ENCODE assay signal across 8 cellular contexts in genomic region chr22:46035742-46036557, GRCh38. TPM values are rescaled to one million over a fixed set of nuclear protein-coding genes. Genes with fewer than 3 reads are reported as not detected.
DNase-seq lines count a peak whose midpoint lies in the region; ATAC-seq, FAIRE-seq and TF ChIP-seq lines count a peak whose summit lies in the region.

No MANE protein-coding gene starts in this region.

- H3K27me3 ChIP-seq in adrenal gland (no peaks in the 10 kb centered on the region), heart left ventricle (no peaks in the 10 kb centered on the region)

- ATAC-seq in HG02678 (IDR thresholded peaks at IDR 0.05; ENCODE audit: unreplicated experiment) (peak; percentile 93), heart left ventricle (peak; percentile 94 to 97 (median 96))

- peak in 1 of 6 experiments; percentile 2 for TF ChIP-seq CTCF in adrenal gland (IDR thresholded peaks at IDR 0.05)
- TF ChIP-seq CTCF in heart left ventricle (IDR thresholded peaks at IDR 0.05) = no peak
- TF ChIP-seq CTCF in type B pancreatic cell (conservative IDR thresholded peaks at IDR 0.05) = no peak

- DNase-seq in GM12892 (ENCODE audit: insufficient read length) (peak; percentile 99), NCI-H1417 (lab: John Stamatoyannopoulos, UW) (peak; percentile 86 to 97 (median 97)), T follicular helper cell (ENCODE audit: low read depth) (peak; percentile 100), adrenal gland (peak; percentile 99 to 100 (median 100)), heart left ventricle (peak; percentile 100), posterior cingulate gyrus (peak; percentile 99 to 100 (median 100)), type B pancreatic cell (ENCODE audit: extremely low spot score, unreplicated experiment) (peak; percentile 100)

- H3K4me1 ChIP-seq in adrenal gland (replicated peaks in 1 of 2) (peaks cover 25 to 39% of the 10 kb centered on the region in 2 donors), heart left ventricle (peaks cover 3 to 29% (median 15%) of the 10 kb centered on the region in 12 donors)

- peaks cover 14% of the 10 kb centered on the region for H3K4me1 Mint-ChIP-seq in type B pancreatic cell (ENCODE audit: unreplicated experiment)

- intact Hi-C loops in adrenal gland (cut with DNase I) (no loop called here), heart left ventricle (cut with DNase I) (loop anchor here in 4 of 10 donors (1.0 to 5.0 kb wide), 5 partner anchors 17 to 41 kb away; no protein-coding TSS in a partner anchor), posterior cingulate gyrus (cut with DNase I) (loop anchor here (2.0 kb wide), 1 partner anchor 21 kb away; no protein-coding TSS in a partner anchor)

- H3K27ac ChIP-seq in adrenal gland = peak overlapping the region; percentile 86 to 96 (median 95)
- H3K27ac ChIP-seq in heart left ventricle = peak overlapping the region; percentile 87 to 99 (median 97)

- peak overlapping the region; percentile 87 for H3K4me3 Mint-ChIP-seq in type B pancreatic cell

- 0 to 2% (median 1%) methylated on average over 10 to 84 of the region's 84 CpGs for WGBS in adrenal gland, 4 donors
- 0 to 1% (median 1%) methylated on average over 15 to 84 of the region's 84 CpGs for whole genome bisulfite sequencing in heart left ventricle, 4 donors

- H3K36me3 ChIP-seq in adrenal gland (replicated peaks in 1 of 2) (no peaks in the 10 kb centered on the region), heart left ventricle (no peaks in the 10 kb centered on the region)

- FAIRE-seq in GM12892 (lab: Jason Lieb, UNC) = peak; percentile 100

- H3K4me3 ChIP-seq in adrenal gland (peak overlapping the region in 3 of 4 donors; percentile 70 to 75 (median 73)), heart left ventricle (peak overlapping the region; percentile 35 to 86 (median 72))

- TF ChIP-seq POLR2A in GM12892 (IDR thresholded peaks at IDR 0.05; ENCODE audit: low read depth, low read length) (peak; percentile 83; the same call in 1 of the 2 replicates), adrenal gland (IDR thresholded peaks at IDR 0.05) (peak; percentile 90 to 94), heart left ventricle (IDR thresholded peaks at IDR 0.05) (peak; percentile 57 to 96)

- H3K27ac Mint-ChIP-seq in type B pancreatic cell = peak overlapping the region; percentile 74

- no peaks in the 10 kb centered on the region for H3K9me3 Mint-ChIP-seq in type B pancreatic cell

- no peaks in the 10 kb centered on the region for H3K36me3 Mint-ChIP-seq in type B pancreatic cell

- H3K9me3 ChIP-seq in adrenal gland (replicated peaks in 1 of 3) (no peaks in the 10 kb centered on the region), heart left ventricle (no peaks in the 10 kb centered on the region)

- no peaks in the 10 kb centered on the region for H3K27me3 Mint-ChIP-seq in type B pancreatic cell

RNA-seq across cellular contexts. Expression of gene WNT7B, which starts 59.0 kb away (rescaled TPM):
- 0.23 TPM for polyA plus RNA-seq in GM12892 (2012; ENCODE audit: missing spikeins)
- total RNA-seq in adrenal gland (under 1 TPM in 3 of 8 donors, not detected in 5; 0.07 to 0.24 (median 0.13) TPM), heart left ventricle (under 1 TPM in 1 of 9 donors, not detected in 8; 0.36 TPM), type B pancreatic cell (ENCODE audit: low replicate concordance) (14.8 and 16.4 TPM in 2 replicates)
- polyA plus RNA-seq in adrenal gland (under 1 TPM in 1 of 3 donors, not detected in 2; 0.16 TPM), heart left ventricle (not detected)

Comparison
In these comparisons a context has a peak if more than half of its experiments do, and no peak if none do; other contexts are left out.
1. Peak in every context shown above with its lines: DNase-seq, ATAC-seq, H3K4me3 ChIP-seq and H3K27ac ChIP-seq.
2. RNA of gene WNT7B, which starts 59.0 kb away (total RNA-seq): 14.8 to 16.4 TPM in type B pancreatic cell; 0.07 to 0.24 TPM in adrenal gland and 0.36 TPM in heart left ventricle; every median in the first group is over 10 times any median in the second.